34 cellular contexts compared by ENCODE assay signal in the genomic region with DNA sequence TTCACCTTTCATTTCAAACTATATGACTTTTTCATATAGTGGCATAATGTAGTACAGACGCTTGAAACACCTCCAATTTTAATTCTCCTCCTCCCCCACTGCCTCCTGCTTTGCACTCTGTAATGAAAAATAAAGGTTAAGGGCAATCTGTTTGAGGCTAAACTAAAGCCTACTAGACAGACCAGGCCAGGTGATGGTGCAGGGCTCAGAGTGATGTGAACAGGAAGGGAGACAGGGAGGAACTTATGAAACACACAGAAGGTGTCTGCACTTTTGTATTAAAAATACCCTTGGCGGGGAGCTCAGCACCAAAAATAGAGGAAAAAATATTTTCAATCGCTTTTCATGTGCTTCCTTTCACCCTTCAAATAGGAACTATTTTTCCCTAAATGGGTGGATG.
"Had no signal": no experiment of that assay in that cellular context is flagged by ENCODE, and none has a peak within 500 bp of the region (broad histone marks: within the 10 kb centered on the region; RNA-seq: fewer than 3 reads in every experiment).

No MANE protein-coding gene starts in this region.

- H3K36me3 ChIP-seq: brain microvascular endothelial cell, gastrocnemius medialis, heart left ventricle, WERI-Rb-1 had no signal

- DNase-seq: activated B cell treated with CpG ODN at 0.5 μM for 24 hours; activated CD4-positive, alpha-beta T cell treated with anti-CD3 and anti-CD28 coated beads for 48 hours; activated CD4-positive, alpha-beta T cell treated with anti-CD3 and anti-CD28 coated beads, Interleukin-2, amount 50 U/mL, for 1 hour; activated CD4-positive, alpha-beta T cell treated with anti-CD3 and anti-CD28 coated beads, Interleukin-2, amount 50 U/mL, for 48 hours; activated CD8-positive, alpha-beta memory T cell treated with anti-CD3 and anti-CD28 coated beads for 24 hours; activated CD8-positive, alpha-beta T cell treated with anti-CD3 and anti-CD28 coated beads for 36 hours; activated effector memory CD4-positive, alpha-beta T cell treated with Interleukin-2 at 50 U/mL for 16 hours; activated gamma-delta T cell treated with Interleukin-2 at 50 U/mL for 16 hours; activated naive CD4-positive, alpha-beta T cell treated with anti-CD3 and anti-CD28 coated beads, Interleukin-2, amount 50 U/mL, for 16 hours; activated naive CD4-positive, alpha-beta T cell treated with Interleukin-2 at 50 U/mL for 16 hours; activated T-cell treated with anti-CD3 and anti-CD28 coated beads, Interleukin-2, amount 50 U/mL, for 4 hours; amniotic stem cell; anterior cingulate cortex; brain microvascular endothelial cell; dorsolateral prefrontal cortex; effector memory CD4-positive, alpha-beta T cell; endodermal cell; foreskin fibroblast; gastrocnemius medialis; glutamatergic neuron; heart left ventricle; T-helper 17 cell; T1000; WERI-Rb-1 had no signal

- H3K4me3 ChIP-seq: coronary artery, dorsolateral prefrontal cortex, gastrocnemius medialis, heart left ventricle had no signal

- FAIRE-seq: astrocyte, bronchial epithelial cell had no signal

- H3K27ac ChIP-seq: brain microvascular endothelial cell, coronary artery, dorsolateral prefrontal cortex, gastrocnemius medialis, heart left ventricle, WERI-Rb-1 had no signal

- H3K4me3 Mint-ChIP-seq: activated B cell treated with CpG ODN at 0.5 μM for 24 hours; activated CD8-positive, alpha-beta T cell treated with anti-CD3 and anti-CD28 coated beads for 36 hours; activated naive CD8-positive, alpha-beta T cell; activated T-cell treated with anti-CD3 and anti-CD28 coated beads, Interleukin-2, amount 50 U/mL, for 4 hours; activated T-helper 17 cell treated with anti-CD3 and anti-CD28 coated beads, Interleukin-2, amount 50 U/mL, for 72 hours; central memory CD8-positive, alpha-beta T cell; dendritic cell treated with granulocyte-macrophage colony-stimulating factor and Interleukin-4, amounts not matched to agents 40 ng/mL and 50 ng/mL, for 4 days; endodermal cell; T-helper 17 cell; T-helper 2 cell treated with Interferon-gamma antibody and Interleukin-4, amounts not matched to agents 5 μg/mL and 100 μg/mL, for 36 hours had no signal

- H3K4me1 Mint-ChIP-seq: activated B cell treated with CpG ODN at 0.5 μM for 24 hours; activated T-helper 17 cell treated with anti-CD3 and anti-CD28 coated beads, Interleukin-2, amount 50 U/mL, for 72 hours; central memory CD8-positive, alpha-beta T cell; endodermal cell; T-helper 17 cell had no signal

- H3K27me3 ChIP-seq: brain microvascular endothelial cell, gastrocnemius medialis, heart left ventricle had no signal

- H3K9me3 Mint-ChIP-seq: activated B cell treated with CpG ODN at 0.5 μM for 24 hours; activated CD8-positive, alpha-beta T cell treated with anti-CD3 and anti-CD28 coated beads for 36 hours; activated T-cell treated with anti-CD3 and anti-CD28 coated beads, Interleukin-2, amount 50 U/mL, for 4 hours; activated T-helper 17 cell treated with anti-CD3 and anti-CD28 coated beads, Interleukin-2, amount 50 U/mL, for 72 hours; central memory CD8-positive, alpha-beta T cell; dendritic cell treated with granulocyte-macrophage colony-stimulating factor and Interleukin-4, amounts not matched to agents 40 ng/mL and 50 ng/mL, for 4 days; endodermal cell; T-helper 2 cell treated with Interferon-gamma antibody and Interleukin-4, amounts not matched to agents 5 μg/mL and 100 μg/mL, for 36 hours had no signal

- H3K27ac Mint-ChIP-seq: activated B cell treated with CpG ODN at 0.5 μM for 24 hours; activated CD8-positive, alpha-beta T cell treated with anti-CD3 and anti-CD28 coated beads for 36 hours; activated naive CD8-positive, alpha-beta T cell; activated T-helper 17 cell treated with anti-CD3 and anti-CD28 coated beads, Interleukin-2, amount 50 U/mL, for 72 hours; dendritic cell treated with granulocyte-macrophage colony-stimulating factor and Interleukin-4, amounts not matched to agents 40 ng/mL and 50 ng/mL, for 4 days; endodermal cell; T-helper 17 cell; T-helper 2 cell treated with Interferon-gamma antibody and Interleukin-4, amounts not matched to agents 5 μg/mL and 100 μg/mL, for 36 hours had no signal

- H3K9me3 ChIP-seq: gastrocnemius medialis, heart left ventricle had no signal

- H3K27me3 Mint-ChIP-seq: activated B cell treated with CpG ODN at 0.5 μM for 24 hours; activated CD8-positive, alpha-beta T cell treated with anti-CD3 and anti-CD28 coated beads for 36 hours; dendritic cell treated with granulocyte-macrophage colony-stimulating factor and Interleukin-4, amounts not matched to agents 40 ng/mL and 50 ng/mL, for 4 days had no signal

- H3K4me1 ChIP-seq: gastrocnemius medialis, heart left ventricle had no signal

- ATAC-seq: activated CD4-positive, CD25-positive, alpha-beta regulatory T cell treated with anti-CD3 and anti-CD28 coated beads, Interleukin-2, amount 50 U/mL, for 24 hours; activated CD8-positive, alpha-beta T cell treated with anti-CD3 and anti-CD28 coated beads for 36 hours; activated T-cell treated with anti-CD3 and anti-CD28 coated beads, Interleukin-2, amount 50 U/mL, for 4 hours; activated T-helper 17 cell treated with anti-CD3 and anti-CD28 coated beads, Interleukin-2, amount 50 U/mL, for 72 hours; esophagus mucosa; gastrocnemius medialis; heart left ventricle; T-helper 17 cell had no signal

- H3K36me3 Mint-ChIP-seq: activated naive CD8-positive, alpha-beta T cell had no signal
